Comparison of ENCODE assay signal across 1 cellular context in genomic region chr19:38452430-38453366, GRCh38.
TF ChIP-seq lines count a peak whose summit lies in the region.

No MANE protein-coding gene starts in this region.

TF ChIP-seq in K562, 482 proteins besides CTCF, POLR2A, EP300 and RAD21 (continues in another document):
- TF ChIP-seq STAT5A (IDR thresholded peaks at IDR 0.05; ENCODE audit: borderline replicate concordance, low read length) (no peak), MTF1 (CRISPR knock-in tag; IDR thresholded peaks at IDR 0.05; ENCODE audit: borderline replicate concordance) (no peak), HEY1 (CRISPR knock-in tag; IDR thresholded peaks at IDR 0.05; ENCODE audit: borderline replicate concordance) (no peak), TFAP4 (CRISPR knock-in tag; IDR thresholded peaks at IDR 0.05; ENCODE audit: borderline replicate concordance) (peak; percentile 81; the same call in 1 of the 2 replicates), PYGO2 (tag; IDR thresholded peaks at IDR 0.05) (peak; percentile 50; the same call in 1 of the 2 replicates), PHF8 (IDR thresholded peaks at IDR 0.05; ENCODE audit: borderline replicate concordance, low read length) (peak; percentile 69; the same call in 1 of the 2 replicates), RBM39 (optimal IDR thresholded peaks at IDR 0.05; ENCODE audit: low read depth, low read length) (no peak), DDX20 (tag; IDR thresholded peaks at IDR 0.05; ENCODE audit: low read depth) (no peak), NFIX (CRISPR knock-in tag; IDR thresholded peaks at IDR 0.05; ENCODE audit: low read depth) (no peak), DEAF1 (CRISPR knock-in tag; IDR thresholded peaks at IDR 0.05) (no peak), POLR2G (IDR thresholded peaks at IDR 0.05; ENCODE audit: low read depth, low read length) (peak; percentile 85), ZNF263 (CRISPR knock-in tag; IDR thresholded peaks at IDR 0.05; ENCODE audit: borderline replicate concordance) (peak; percentile 62; the same call in 1 of the 2 replicates), HDAC8 (tag; IDR thresholded peaks at IDR 0.05) (peak; percentile 42; the same call in 1 of the 2 replicates), MNT (conservative IDR thresholded peaks at IDR 0.05) (peak in 1 of 2 experiments; percentile 47; a peak in 2 of 4 replicates), PML (IDR thresholded peaks at IDR 0.05; ENCODE audit: low read length) (no peak), ZNF592 (IDR thresholded peaks at IDR 0.05) (peak; percentile 99), SUPT5H (IDR thresholded peaks at IDR 0.05) (peak; percentile 69), ZNF511 (CRISPR knock-in tag; IDR thresholded peaks at IDR 0.05) (peak; percentile 89; the same call in 1 of the 2 replicates), ZFX (CRISPR knock-in tag; IDR thresholded peaks at IDR 0.05) (peak; percentile 79), POLR2B (IDR thresholded peaks at IDR 0.05; ENCODE audit: low read depth, partially characterized antibody) (peak; percentile 66), RHOXF2B (CRISPR knock-in tag; conservative IDR thresholded peaks at IDR 0.05) (no peak), EHMT2 (IDR thresholded peaks at IDR 0.05) (0 out of 2 replicates have a peak, but pooled peaks have one; percentile 5), HDGF (IDR thresholded peaks at IDR 0.05) (0 out of 2 replicates have a peak, but pooled peaks have one; percentile 77), NR2C1 (IDR thresholded peaks at IDR 0.05) (peak; percentile 97), NR2C1 (tag; IDR thresholded peaks at IDR 0.05) (peak; percentile 97), ZBTB1 (CRISPR knock-in tag; IDR thresholded peaks at IDR 0.05; ENCODE audit: borderline replicate concordance, low read depth) (peak; percentile 39; the same call in 1 of the 2 replicates), RNF2 (IDR thresholded peaks at IDR 0.05) (peak; percentile 86), NR4A1 (CRISPR knock-in tag; IDR thresholded peaks at IDR 0.05) (peak; percentile 87; the same call in 1 of the 2 replicates), NR4A1 (tag; IDR thresholded peaks at IDR 0.05) (peak; percentile 91), LCOR (CRISPR knock-in tag; IDR thresholded peaks at IDR 0.05) (peak; percentile 73), JUN (IDR thresholded peaks at IDR 0.05; ENCODE audit: borderline replicate concordance, low read depth, low read length) (peak; percentile 75; the same call in 1 of the 2 replicates), JUN (CRISPR knock-in tag; IDR thresholded peaks at IDR 0.05; ENCODE audit: borderline replicate concordance) (peak; percentile 28; the same call in 1 of the 2 replicates), ZNF395 (CRISPR knock-in tag; IDR thresholded peaks at IDR 0.05) (peak; percentile 59; the same call in 1 of the 2 replicates), RUNX1 (IDR thresholded peaks at IDR 0.05; ENCODE audit: low read depth) (peak; percentile 54; the same call in 1 of the 2 replicates), CREM (IDR thresholded peaks at IDR 0.05; ENCODE audit: low read depth) (peak; percentile 67; the same call in 1 of the 2 replicates), EP400 (IDR thresholded peaks at IDR 0.05) (peak; percentile 90), DNMT1 (IDR thresholded peaks at IDR 0.05) (no peak), E2F6 (IDR thresholded peaks at IDR 0.05; ENCODE audit: borderline replicate concordance in 1 of 2, extremely low read depth in 1 of 2, insufficient read depth in 1 of 2, insufficient read length in 1 of 2, low read depth in 1 of 2, low read length in 1 of 2, poor library complexity in 1 of 2, severe bottlenecking in 1 of 2) (peak; percentile 98), CEBPG (CRISPR knock-in tag; IDR thresholded peaks at IDR 0.05) (peak; percentile 24; the same call in 1 of the 2 replicates), CEBPG (tag; conservative IDR thresholded peaks at IDR 0.05 in 1 of 2, IDR thresholded peaks at IDR 0.05 in 1 of 2) (no peak), ZNF175 (CRISPR knock-in tag; IDR thresholded peaks at IDR 0.05; ENCODE audit: low read depth) (no peak), THAP12 (CRISPR knock-in tag; IDR thresholded peaks at IDR 0.05) (peak; percentile 59; the same call in 1 of the 2 replicates), NBN (IDR thresholded peaks at IDR 0.05; ENCODE audit: low read depth) (peak; percentile 56; the same call in 1 of the 2 replicates), ATF7 (IDR thresholded peaks at IDR 0.05) (peak; percentile 31; the same call in 1 of the 2 replicates), CBFB (CRISPR knock-in tag; IDR thresholded peaks at IDR 0.05) (peak; percentile 77; the same call in 1 of the 2 replicates), ZBED1 (IDR thresholded peaks at IDR 0.05) (0 out of 2 replicates have a peak, but pooled peaks have one; percentile 49), ETS2 (tag; IDR thresholded peaks at IDR 0.05; ENCODE audit: borderline replicate concordance, poor library complexity, severe bottlenecking) (no peak), YY1 (IDR thresholded peaks at IDR 0.05; ENCODE audit: borderline replicate concordance in 1 of 3, control insufficient read depth in 1 of 3, extremely low read depth in 1 of 3, insufficient read depth in 3 of 3, insufficient read length in 1 of 3, insufficient replicate concordance in 2 of 3, low read depth in 1 of 3, low read length in 2 of 3) (peak in 2 of 3 experiments; percentile 5 to 57), ARID1B (IDR thresholded peaks at IDR 0.05) (peak; percentile 38; the same call in 1 of the 2 replicates), TSHZ1 (CRISPR knock-in tag; IDR thresholded peaks at IDR 0.05) (peak; percentile 28; the same call in 1 of the 2 replicates)
